3 cellular contexts compared by ENCODE assay signal in genomic region chr12:113981876-113982275, GRCh38.
"Had no signal": no experiment of that assay in that cellular context is flagged by ENCODE, and none has a peak within 500 bp of the region (broad histone marks: within the 10 kb centered on the region; RNA-seq: fewer than 3 reads in every experiment).

No MANE protein-coding gene starts in this region.

- DNase-seq: GDM1, GF-D8 had no signal

- H3K4me3 ChIP-seq: GM12878 had no signal

- ATAC-seq: GM12878 had no signal
